ENCODE assay signal across 15 cellular contexts in genomic region chr3:183827809-183828537, GRCh38. TPM values are rescaled to one million over a fixed set of nuclear protein-coding genes. Genes with fewer than 3 reads are reported as not detected.
"Had no signal": no experiment of that assay in that cellular context is flagged by ENCODE, and none has a peak within 500 bp of the region (broad histone marks: within the 10 kb centered on the region; RNA-seq: fewer than 3 reads in every experiment).

No MANE protein-coding gene starts in this region.

- H3K9me3 ChIP-seq: body of pancreas, esophagus muscularis mucosa, prostate gland, suprapubic skin, upper lobe of left lung had no signal

- H3K27ac Mint-ChIP-seq: activated B cell treated with CpG ODN at 0.5 μM for 24 hours; activated T-helper 1 cell treated with anti-CD3 and anti-CD28 coated beads, Interleukin-12 subunit alpha, Interleukin-12 subunit beta, Interleukin-2, Interleukin-4 antibody, amounts not matched to agents 30 ng/mL and 10 ng/mL and 1 ng/mL, durations not matched to agents 14 hours and 24 hours and 36 hours had no signal

- H3K4me3 ChIP-seq: body of pancreas, esophagus muscularis mucosa, lung, prostate gland, suprapubic skin, upper lobe of left lung had no signal

- H3K27ac ChIP-seq: esophagus muscularis mucosa, prostate gland, suprapubic skin, upper lobe of left lung had no signal

- H3K4me3 Mint-ChIP-seq: activated B cell treated with CpG ODN at 0.5 μM for 24 hours; activated T-helper 1 cell treated with anti-CD3 and anti-CD28 coated beads, Interleukin-12 subunit alpha, Interleukin-12 subunit beta, Interleukin-2, Interleukin-4 antibody, amounts not matched to agents 30 ng/mL and 10 ng/mL and 1 ng/mL, durations not matched to agents 14 hours and 24 hours and 36 hours; T-helper 17 cell had no signal

- ATAC-seq: body of pancreas; naive thymus-derived CD4-positive, alpha-beta T cell; sciatic nerve; T-helper 17 cell had no signal

- H3K27me3 ChIP-seq: body of pancreas, esophagus muscularis mucosa, suprapubic skin, upper lobe of left lung had no signal

- DNase-seq: activated B cell treated with CpG ODN at 0.5 μM for 24 hours; activated naive CD4-positive, alpha-beta T cell; body of pancreas; cerebellar nuclear complex; naive thymus-derived CD4-positive, alpha-beta T cell; stimulated activated CD4-positive, alpha-beta T cell treated with anti-CD3 and anti-CD28 coated beads, Interleukin-2, amount 100 ng/mL, for 24 hours; stimulated activated naive CD4-positive, alpha-beta T cell treated with Interleukin-2 at 50 U/mL for 16 hours; T-helper 17 cell; upper lobe of left lung had no signal

- H3K27me3 Mint-ChIP-seq: activated B cell treated with CpG ODN at 0.5 μM for 24 hours had no signal

- H3K4me1 ChIP-seq: prostate gland had no signal

- H3K9me3 Mint-ChIP-seq: activated B cell treated with CpG ODN at 0.5 μM for 24 hours; activated T-helper 1 cell treated with anti-CD3 and anti-CD28 coated beads, Interleukin-12 subunit alpha, Interleukin-12 subunit beta, Interleukin-2, Interleukin-4 antibody, amounts not matched to agents 30 ng/mL and 10 ng/mL and 1 ng/mL, durations not matched to agents 14 hours and 24 hours and 36 hours had no signal

RNA-seq across cellular contexts. Expression of gene MAP6D1, which starts 2.6 kb away (rescaled TPM):
- polyA plus RNA-seq: naive thymus-derived CD4-positive, alpha-beta T cell had no signal
